In genomic region chr6:120354452-120355098, GRCh38 we compare ENCODE assay signal across 13 cellular contexts.
DNase-seq lines count a peak whose midpoint lies in the region; ATAC-seq and TF ChIP-seq lines count a peak whose summit lies in the region.
"Had no signal": no experiment of that assay in that cellular context is flagged by ENCODE, and none has a peak within 500 bp of the region (broad histone marks: within the 10 kb centered on the region; RNA-seq: fewer than 3 reads in every experiment).

No MANE protein-coding gene starts in this region.

- peaks cover 6% of the 10 kb centered on the region for H3K4me1 Mint-ChIP-seq in activated T-cell treated with anti-CD3 and anti-CD28 coated beads, Interleukin-2, amount 50 U/mL, for 72 hours (ENCODE audit: low read depth)
- H3K4me1 Mint-ChIP-seq in activated CD8-positive, alpha-beta T cell treated with anti-CD3 and anti-CD28 coated beads for 36 hours (ENCODE audit: low read depth): peaks cover 4% of the 10 kb centered on the region
- peaks cover 17% of the 10 kb centered on the region for H3K4me1 Mint-ChIP-seq in stimulated activated memory B cell treated with anti-CD40 and anti-IgM and Interleukin-4, amounts not matched to agents 10 μg/mL and 1 μg/mL and 100 μg/mL, for 72 hours

- H3K4me1 ChIP-seq in BE2C: peaks cover 11% of the 10 kb centered on the region
- H3K4me1 ChIP-seq: esophagus muscularis mucosa, SJSA1 had no signal

- peaks cover 4 to 6% of the 10 kb centered on the region in 2 donors for H3K9me3 Mint-ChIP-seq in activated T-cell treated with anti-CD3 and anti-CD28 coated beads, Interleukin-2, amount 50 U/mL, for 72 hours
- peaks cover 15% of the 10 kb centered on the region for H3K9me3 Mint-ChIP-seq in activated CD8-positive, alpha-beta T cell treated with anti-CD3 and anti-CD28 coated beads for 36 hours
- H3K9me3 Mint-ChIP-seq in stimulated activated memory B cell treated with anti-CD40 and anti-IgM and Interleukin-4, amounts not matched to agents 10 μg/mL and 1 μg/mL and 100 μg/mL, for 72 hours: peaks cover 13% of the 10 kb centered on the region

- H3K27me3 Mint-ChIP-seq in activated T-cell treated with anti-CD3 and anti-CD28 coated beads, Interleukin-2, amount 50 U/mL, for 72 hours (ENCODE audit: low read depth): no peaks in the 10 kb centered on the region
- H3K27me3 Mint-ChIP-seq in activated CD8-positive, alpha-beta T cell treated with anti-CD3 and anti-CD28 coated beads for 36 hours: no peaks in the 10 kb centered on the region
- H3K27me3 Mint-ChIP-seq in stimulated activated memory B cell treated with anti-CD40 and anti-IgM and Interleukin-4, amounts not matched to agents 10 μg/mL and 1 μg/mL and 100 μg/mL, for 72 hours: no peaks in the 10 kb centered on the region

- POLR2A ChIA-PET in activated CD8-positive, alpha-beta T cell treated with anti-CD3 and anti-CD28 coated beads for 36 hours (lab: Charles Lee): no interaction called here

- intact Hi-C loops in activated CD8-positive, alpha-beta T cell treated with anti-CD3 and anti-CD28 coated beads for 36 hours (cut with micrococcal nuclease): no loop called here

- H3K9me3 ChIP-seq in BE2C: peaks cover 2% of the 10 kb centered on the region; the same call in 1 of the 2 replicates

- peak; percentile 50 for ATAC-seq in activated T-cell treated with anti-CD3 and anti-CD28 coated beads, Interleukin-2, amount 50 U/mL, for 72 hours (replicated peaks in 1 of 2)
- peak; percentile 66 for ATAC-seq in activated CD8-positive, alpha-beta T cell treated with anti-CD3 and anti-CD28 coated beads for 36 hours
- ATAC-seq in stimulated activated memory B cell treated with anti-CD40 and anti-IgM and Interleukin-4, amounts not matched to agents 10 μg/mL and 1 μg/mL and 100 μg/mL, for 72 hours: peak; percentile 8
- no peak for ATAC-seq in GM21360 (IDR thresholded peaks at IDR 0.05; ENCODE audit: unreplicated experiment)

- H3K36me3 ChIP-seq in BE2C: no peaks in the 10 kb centered on the region
- H3K36me3 ChIP-seq: esophagus muscularis mucosa, SJSA1 had no signal

- H3K4me3 Mint-ChIP-seq in activated T-cell treated with anti-CD3 and anti-CD28 coated beads, Interleukin-2, amount 50 U/mL, for 72 hours: no peak overlapping the region
- no peak overlapping the region for H3K4me3 Mint-ChIP-seq in activated CD8-positive, alpha-beta T cell treated with anti-CD3 and anti-CD28 coated beads for 36 hours
- H3K4me3 Mint-ChIP-seq in stimulated activated memory B cell treated with anti-CD40 and anti-IgM and Interleukin-4, amounts not matched to agents 10 μg/mL and 1 μg/mL and 100 μg/mL, for 72 hours: no peak overlapping the region

- CTCF ChIA-PET in activated CD8-positive, alpha-beta T cell treated with anti-CD3 and anti-CD28 coated beads for 36 hours (lab: Charles Lee): no interaction called here

- no peak for TF ChIP-seq CTCF in activated CD8-positive, alpha-beta T cell treated with anti-CD3 and anti-CD28 coated beads for 36 hours (IDR thresholded peaks at IDR 0.05)
- no peak for TF ChIP-seq CTCF in BE2C (IDR thresholded peaks at IDR 0.05; ENCODE audit: low read depth, low read length)

- DNase-seq in activated T-cell treated with anti-CD3 and anti-CD28 coated beads, Interleukin-2, amount 50 U/mL, for 72 hours: peak in 1 of 2 donors; percentile 1
- DNase-seq in activated T-cell treated with anti-CD3 and anti-CD28 coated beads for 4 hours (no peak), HK-2 (ENCODE audit: unreplicated experiment) (peak; percentile 8), NCI-H2227 (lab: John Stamatoyannopoulos, UW; ENCODE audit: unreplicated experiment) (no peak), BE2C (no peak)
- peak; percentile 18 for DNase-seq in activated CD8-positive, alpha-beta T cell treated with anti-CD3 and anti-CD28 coated beads for 36 hours
- DNase-seq: NCI-H1417, NCI-H748 treated with DMSO at 0.1 percent for 48 hours, posterior cingulate gyrus had no signal

- H3K4me3 ChIP-seq in BE2C (ENCODE audit: low read depth, low read length): no peak overlapping the region
- H3K4me3 ChIP-seq: esophagus muscularis mucosa, SJSA1 had no signal

- peaks cover 0 to 1% of the 10 kb centered on the region in 2 donors for H3K36me3 Mint-ChIP-seq in activated T-cell treated with anti-CD3 and anti-CD28 coated beads, Interleukin-2, amount 50 U/mL, for 72 hours (ENCODE audit: insufficient read depth in 2 of 2)
- H3K36me3 Mint-ChIP-seq in activated CD8-positive, alpha-beta T cell treated with anti-CD3 and anti-CD28 coated beads for 36 hours (ENCODE audit: low read depth): no peaks in the 10 kb centered on the region
- no peaks in the 10 kb centered on the region for H3K36me3 Mint-ChIP-seq in stimulated activated memory B cell treated with anti-CD40 and anti-IgM and Interleukin-4, amounts not matched to agents 10 μg/mL and 1 μg/mL and 100 μg/mL, for 72 hours

- H3K27ac Mint-ChIP-seq in activated T-cell treated with anti-CD3 and anti-CD28 coated beads, Interleukin-2, amount 50 U/mL, for 72 hours: no peak overlapping the region
- no peak overlapping the region for H3K27ac Mint-ChIP-seq in activated CD8-positive, alpha-beta T cell treated with anti-CD3 and anti-CD28 coated beads for 36 hours
- no peak overlapping the region for H3K27ac Mint-ChIP-seq in stimulated activated memory B cell treated with anti-CD40 and anti-IgM and Interleukin-4, amounts not matched to agents 10 μg/mL and 1 μg/mL and 100 μg/mL, for 72 hours

- no peaks in the 10 kb centered on the region for H3K27me3 ChIP-seq in BE2C
- H3K27me3 ChIP-seq: esophagus muscularis mucosa, SJSA1 had no signal

Comparison
In these comparisons a context has a peak if more than half of its experiments do, and no peak if none do; other contexts are left out.
1. DNase-seq: peak in HK-2 (single experiment) and activated CD8-positive, alpha-beta T cell treated with anti-CD3 and anti-CD28 coated beads for 36 hours (single experiment); none in activated T-cell treated with anti-CD3 and anti-CD28 coated beads for 4 hours (single experiment), NCI-H2227 (single experiment) and BE2C (single experiment).